27 cellular contexts compared by ENCODE assay signal in the genomic region with DNA sequence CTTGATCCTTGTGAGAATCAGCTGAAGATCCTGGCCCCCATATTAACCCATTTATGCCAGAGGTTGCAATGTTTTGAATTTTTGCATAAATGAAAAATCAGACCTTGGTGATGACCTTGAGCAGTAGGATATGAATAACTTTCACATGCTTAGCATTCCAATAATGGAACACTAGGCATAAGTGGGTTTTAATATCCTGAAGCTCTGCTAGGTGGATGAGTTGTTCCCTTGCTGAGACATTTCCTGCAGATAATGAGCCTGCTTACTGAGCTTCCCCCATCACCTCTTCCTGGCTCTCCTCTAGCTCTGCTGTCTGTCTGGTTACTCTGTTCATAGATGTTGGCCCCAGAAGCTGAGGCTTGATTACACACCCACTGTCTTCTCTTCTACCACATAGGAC.
"Had no signal": no experiment of that assay in that cellular context is flagged by ENCODE, and none has a peak within 500 bp of the region (broad histone marks: within the 10 kb centered on the region; RNA-seq: fewer than 3 reads in every experiment).

No MANE protein-coding gene starts in this region.

- H3K4me2 ChIP-seq: hepatocyte, smooth muscle cell had no signal

- H3K79me2 ChIP-seq: hepatocyte had no signal

- FAIRE-seq: colon, TTC549, urothelium cell line had no signal

- H3K36me3 Mint-ChIP-seq: activated naive CD4-positive, alpha-beta T cell treated with anti-CD3 and anti-CD28 coated beads, Interleukin-2, amount 50 U/mL, for 24 hours; immature natural killer cell; naive thymus-derived CD4-positive, alpha-beta T cell; stimulated activated memory B cell treated with anti-CD40 and anti-IgM and Interleukin-4, amounts not matched to agents 10 μg/mL and 1 μg/mL and 100 μg/mL, for 72 hours had no signal

- H3K9me3 Mint-ChIP-seq: activated naive CD4-positive, alpha-beta T cell treated with anti-CD3 and anti-CD28 coated beads, Interleukin-2, amount 50 U/mL, for 24 hours; stimulated activated memory B cell treated with anti-CD40 and anti-IgM and Interleukin-4, amounts not matched to agents 10 μg/mL and 1 μg/mL and 100 μg/mL, for 72 hours had no signal

- H3K27ac Mint-ChIP-seq: activated naive CD4-positive, alpha-beta T cell treated with anti-CD3 and anti-CD28 coated beads, Interleukin-2, amount 50 U/mL, for 24 hours; immature natural killer cell; naive thymus-derived CD4-positive, alpha-beta T cell; stimulated activated memory B cell treated with anti-CD40 and anti-IgM and Interleukin-4, amounts not matched to agents 10 μg/mL and 1 μg/mL and 100 μg/mL, for 72 hours had no signal

- H3K4me3 Mint-ChIP-seq: activated naive CD4-positive, alpha-beta T cell treated with anti-CD3 and anti-CD28 coated beads, Interleukin-2, amount 50 U/mL, for 24 hours; immature natural killer cell; naive thymus-derived CD4-positive, alpha-beta T cell; neural crest cell; stimulated activated memory B cell treated with anti-CD40 and anti-IgM and Interleukin-4, amounts not matched to agents 10 μg/mL and 1 μg/mL and 100 μg/mL, for 72 hours had no signal

- H3K27ac ChIP-seq: foreskin keratinocyte, hepatocyte, left ventricle myocardium inferior, sigmoid colon, stomach, suprapubic skin, tibial nerve, WERI-Rb-1 had no signal

- H3K36me3 ChIP-seq: left ventricle myocardium inferior, sigmoid colon, stomach, suprapubic skin, tibial nerve, WERI-Rb-1 had no signal

- ATAC-seq: foreskin keratinocyte; naive thymus-derived CD4-positive, alpha-beta T cell; stimulated activated memory B cell treated with anti-CD40 and anti-IgM and Interleukin-4, amounts not matched to agents 10 μg/mL and 1 μg/mL and 100 μg/mL, for 72 hours had no signal

- H3K4me3 ChIP-seq: hepatocyte, left ventricle myocardium inferior, sigmoid colon, smooth muscle cell, stomach, suprapubic skin, tibial nerve had no signal

- H3K4me1 ChIP-seq: foreskin keratinocyte, left ventricle myocardium inferior, sigmoid colon, stomach, suprapubic skin, tibial nerve had no signal

- H3K4me1 Mint-ChIP-seq: activated naive CD4-positive, alpha-beta T cell treated with anti-CD3 and anti-CD28 coated beads, Interleukin-2, amount 50 U/mL, for 24 hours; immature natural killer cell; naive thymus-derived CD4-positive, alpha-beta T cell had no signal

- DNase-seq: activated CD4-positive, alpha-beta T cell treated with anti-CD3 and anti-CD28 coated beads, Interleukin-2, amount 50 U/mL, for 1 hour; activated CD4-positive, CD25-positive, alpha-beta regulatory T cell treated with anti-CD3 and anti-CD28 coated beads, Interleukin-2, amount 50 U/mL, for 72 hours; activated gamma-delta T cell treated with Interleukin-2 at 50 U/mL for 16 hours; activated T-cell treated with anti-CD3 and anti-CD28 coated beads, Interleukin-2, amount 50 U/mL, for 1 hour; aorta; central memory CD4-positive, alpha-beta T cell; effector memory CD4-positive, alpha-beta T cell; foreskin keratinocyte; glutamatergic neuron; immature natural killer cell; kidney glomerular epithelial cell; left ventricle myocardium inferior; naive thymus-derived CD4-positive, alpha-beta T cell; sigmoid colon; stimulated activated CD4-positive, alpha-beta T cell treated with anti-CD3 and anti-CD28 coated beads, Interleukin-15, amount 100 ng/mL, for 24 hours; stomach; WERI-Rb-1 had no signal

- H3K9me3 ChIP-seq: suprapubic skin had no signal

- H2AFZ ChIP-seq: hepatocyte had no signal
